ENCODE assay signal across 1 cellular context in the genomic region with DNA sequence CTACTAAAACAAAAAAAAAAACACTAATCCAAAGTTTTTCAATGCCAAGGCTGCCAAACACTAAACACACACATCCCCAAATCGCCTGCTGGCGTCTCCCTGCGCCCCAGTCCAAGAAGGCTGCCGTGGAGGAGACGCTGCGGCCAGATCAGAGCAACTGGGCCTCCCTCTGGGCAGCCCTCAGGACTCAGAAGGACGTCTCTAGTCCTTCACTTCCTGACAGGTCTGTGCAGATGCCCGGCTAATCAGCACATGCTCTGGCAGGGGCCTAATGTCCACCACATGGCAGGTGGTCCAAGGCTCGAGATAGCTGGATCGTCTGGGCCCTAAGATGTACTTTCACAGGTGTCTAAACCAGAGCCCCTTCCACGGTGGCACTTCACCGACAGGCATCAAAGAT.
TF ChIP-seq lines count a peak whose summit lies in the region.

No MANE protein-coding gene starts in this region.

TF ChIP-seq in HepG2, 621 proteins besides CTCF, POLR2A, EP300 and RAD21:
- TF ChIP-seq TOE1 (CRISPR knock-in tag; IDR thresholded peaks at IDR 0.05) (no peak), AGO2 (optimal IDR thresholded peaks at IDR 0.05; ENCODE audit: low read depth, low read length) (peak; percentile 32), KMT2A (CRISPR knock-in tag; IDR thresholded peaks at IDR 0.05) (no peak), ZFP90 (CRISPR knock-in tag; IDR thresholded peaks at IDR 0.05; ENCODE audit: borderline replicate concordance) (no peak), ATF6 (CRISPR knock-in tag; conservative IDR thresholded peaks at IDR 0.05) (no peak), ZNF687 (CRISPR knock-in tag; IDR thresholded peaks at IDR 0.05) (0 out of 2 replicates have a peak, but pooled peaks have one; percentile 6), NFRKB (IDR thresholded peaks at IDR 0.05) (no peak), ZNF768 (CRISPR knock-in tag; IDR thresholded peaks at IDR 0.05) (peak; percentile 16; the same call in 1 of the 2 replicates), SIN3B (IDR thresholded peaks at IDR 0.05; ENCODE audit: low read length) (no peak)
- TF ChIP-seq, protein P1, sequence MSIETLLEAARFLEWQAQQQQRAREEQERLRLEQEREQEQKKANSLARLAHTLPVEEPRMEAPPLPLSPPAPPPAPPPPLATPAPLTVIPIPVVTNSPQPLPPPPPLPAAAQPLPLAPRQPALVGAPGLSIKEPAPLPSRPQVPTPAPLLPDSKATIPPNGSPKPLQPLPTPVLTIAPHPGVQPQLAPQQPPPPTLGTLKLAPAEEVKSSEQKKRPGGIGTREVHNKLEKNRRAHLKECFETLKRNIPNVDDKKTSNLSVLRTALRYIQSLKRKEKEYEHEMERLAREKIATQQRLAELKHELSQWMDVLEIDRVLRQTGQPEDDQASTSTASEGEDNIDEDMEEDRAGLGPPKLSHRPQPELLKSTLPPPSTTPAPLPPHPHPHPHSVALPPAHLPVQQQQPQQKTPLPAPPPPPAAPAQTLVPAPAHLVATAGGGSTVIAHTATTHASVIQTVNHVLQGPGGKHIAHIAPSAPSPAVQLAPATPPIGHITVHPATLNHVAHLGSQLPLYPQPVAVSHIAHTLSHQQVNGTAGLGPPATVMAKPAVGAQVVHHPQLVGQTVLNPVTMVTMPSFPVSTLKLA (IDR thresholded peaks at IDR 0.05) = peak; percentile 62
